In the genomic region with DNA sequence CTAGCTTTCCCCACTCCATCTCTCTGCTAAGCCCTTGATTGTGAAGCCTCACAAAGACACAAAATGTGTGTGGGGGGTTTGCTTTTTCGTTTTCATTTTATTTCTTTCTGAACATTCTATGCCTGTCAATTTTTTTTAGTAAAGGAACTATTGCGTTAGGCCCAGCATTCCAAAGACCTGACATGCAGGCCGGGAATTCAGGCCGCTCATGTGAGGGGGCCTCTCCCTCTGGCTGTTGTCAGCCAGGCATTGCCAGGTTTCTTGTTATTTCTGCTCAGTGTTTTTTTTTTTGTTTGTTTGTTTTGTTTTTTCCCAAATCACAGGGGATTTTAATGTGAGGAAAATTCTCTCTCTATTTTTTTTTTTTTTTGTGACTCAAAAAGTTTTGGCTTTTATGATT, we compare ENCODE assay signal across 12 cellular contexts. TPM values are rescaled to one million over a fixed set of nuclear protein-coding genes. Genes with fewer than 3 reads are reported as not detected.
DNase-seq lines count a peak whose midpoint lies in the region; ATAC-seq and TF ChIP-seq lines count a peak whose summit lies in the region.
"Had no signal": no experiment of that assay in that cellular context is flagged by ENCODE, and none has a peak within 500 bp of the region (broad histone marks: within the 10 kb centered on the region; RNA-seq: fewer than 3 reads in every experiment).

No MANE protein-coding gene starts in this region.

- H3K9me3 ChIP-seq in body of pancreas (no peaks in the 10 kb centered on the region), PC-3 (ENCODE audit: low read length) (no peaks in the 10 kb centered on the region)
- H3K9me3 ChIP-seq: spleen had no signal

- DNase-seq in ELF-1 (ENCODE audit: low read depth, low spot score) (peak; percentile 45), body of pancreas (peak in 3 of 4 donors; percentile 23 to 55 (median 45)), left ventricle myocardium superior (peak; percentile 66), retinal pigment epithelial cell (ENCODE audit: low read depth) (peak; percentile 77), C1 segment of cervical spinal cord (lab: John Stamatoyannopoulos, UW) (no peak), left lobe of liver (ENCODE audit: low spot score) (no peak), PC-3 (no peak)
- no peak for DNase-seq in activated naive CD4-positive, alpha-beta T cell treated with Interleukin-2 at 50 U/mL for 16 hours
- DNase-seq: activated CD8-positive, alpha-beta T cell treated with anti-CD3 and anti-CD28 coated beads, Interleukin-2, amount 10 ng/mL, durations not matched to agents 7 days and 5 days; NCI-H2171; spleen had no signal

- no peak overlapping the region for H2AFZ ChIP-seq in PC-3 (ENCODE audit: low read length)

- no peaks in the 10 kb centered on the region for H3K9me2 ChIP-seq in PC-3 (replicated peaks; ENCODE audit: low read length)

- no peaks in the 10 kb centered on the region for H3K4me1 ChIP-seq in body of pancreas
- H3K4me1 ChIP-seq in PC-3 (ENCODE audit: insufficient read depth, low read length): peaks cover 11% of the 10 kb centered on the region

- H3K9ac ChIP-seq in PC-3 (ENCODE audit: low read length): no peak overlapping the region

- no peak for TF ChIP-seq CTCF in body of pancreas (IDR thresholded peaks at IDR 0.05)
- no peak for TF ChIP-seq CTCF in retinal pigment epithelial cell (conservative IDR thresholded peaks at IDR 0.05; ENCODE audit: low read depth, low read length)
- no peak for TF ChIP-seq CTCF in PC-3 (conservative IDR thresholded peaks at IDR 0.05; ENCODE audit: low read depth, low read length)

- intact Hi-C loops in body of pancreas (cut with DNase I) (no loop called here), left ventricle myocardium superior (cut with micrococcal nuclease) (no loop called here), PC-3 (cut with micrococcal nuclease) (no loop called here)

- H3K4me2 ChIP-seq in PC-3 (ENCODE audit: low read length): no peak overlapping the region

- peak; percentile 70 for ATAC-seq in body of pancreas
- peak; percentile 72 for ATAC-seq in left ventricle myocardium superior
- no peak for ATAC-seq in left lobe of liver
- no peak for ATAC-seq in PC-3
- ATAC-seq: activated CD8-positive, alpha-beta T cell treated with anti-CD3 and anti-CD28 coated beads, Interleukin-2, amount 10 ng/mL, durations not matched to agents 7 days and 5 days had no signal

- no peaks in the 10 kb centered on the region for H4K20me1 ChIP-seq in PC-3 (ENCODE audit: low read length)

- no TSS peak for BruUV-seq in PC-3 (replicated peaks; lab: Mats Ljungman, UMichigan)

- no peak for TF ChIP-seq POLR2A in body of pancreas (IDR thresholded peaks at IDR 0.05)

- peak overlapping the region in 1 of 4 donors; percentile 37 for H3K27ac ChIP-seq in body of pancreas
- H3K27ac ChIP-seq in PC-3 (ENCODE audit: low read length): no peak overlapping the region
- H3K27ac ChIP-seq: spleen had no signal

- H3K36me3 ChIP-seq in body of pancreas (replicated peaks in 1 of 2; ENCODE audit: insufficient read depth in 1 of 2, low read depth in 2 of 2) (no peaks in the 10 kb centered on the region), PC-3 (ENCODE audit: low read depth, low read length) (no peaks in the 10 kb centered on the region)
- H3K36me3 ChIP-seq: spleen had no signal

- no peaks in the 10 kb centered on the region for H3K79me2 ChIP-seq in PC-3 (ENCODE audit: low read length)

- no peaks in the 10 kb centered on the region for H3K27me3 ChIP-seq in body of pancreas
- H3K27me3 ChIP-seq in PC-3 (ENCODE audit: low read length): peaks cover 24% of the 10 kb centered on the region

- H3K4me3 ChIP-seq in body of pancreas (no peak overlapping the region), retinal pigment epithelial cell (ENCODE audit: low read length) (no peak overlapping the region), PC-3 (ENCODE audit: low read length) (no peak overlapping the region)
- H3K4me3 ChIP-seq: spleen had no signal

- CTCF ChIA-PET in PC-3 (lab: Charles Lee): no interaction called here

- no peaks in the 10 kb centered on the region for H3F3A ChIP-seq in PC-3 (ENCODE audit: low read length, unreplicated experiment)

- WGBS in body of pancreas, 2 donors: 55 to 56% methylated on average over 4 of the region's 4 CpGs

- POLR2A ChIA-PET in PC-3 (lab: Charles Lee; ENCODE audit: unreplicated experiment): no interaction called here

RNA-seq across cellular contexts. Expression of a gene that starts 10.3 kb away (rescaled TPM):
- total RNA-seq in body of pancreas (10 to 100 TPM in 1 of 2 donors, 1 to 10 TPM in 1; 7.8 to 36.6 TPM), left ventricle myocardium superior (4.2 TPM), left lobe of liver (0.18 TPM), PC-3 (2014; rRNA removed) (not detected in 2 replicates)
- total RNA-seq: activated CD8-positive, alpha-beta T cell treated with anti-CD3 and anti-CD28 coated beads, Interleukin-2, amount 10 ng/mL, durations not matched to agents 7 days and 5 days; HT-29 had no signal

RNA-seq across cellular contexts. Expression of a gene that starts 36.7 kb away (rescaled TPM):
- total RNA-seq in body of pancreas (not detected), left ventricle myocardium superior (not detected), left lobe of liver (not detected), PC-3 (2014; rRNA removed) (not detected in 2 replicates)
- total RNA-seq: activated CD8-positive, alpha-beta T cell treated with anti-CD3 and anti-CD28 coated beads, Interleukin-2, amount 10 ng/mL, durations not matched to agents 7 days and 5 days; HT-29; spleen had no signal

Comparison
In these comparisons a context has a peak if more than half of its experiments do, and no peak if none do; other contexts are left out.
1. DNase-seq: peak in ELF-1 (single experiment), body of pancreas (3 of 4), left ventricle myocardium superior (single experiment) and retinal pigment epithelial cell (single experiment); none in C1 segment of cervical spinal cord (0 of 14), left lobe of liver (single experiment), activated naive CD4-positive, alpha-beta T cell treated with Interleukin-2 at 50 U/mL for 16 hours (single experiment) and PC-3 (single experiment).
2. ATAC-seq: peak in body of pancreas (single experiment) and left ventricle myocardium superior (single experiment); none in left lobe of liver (single experiment) and PC-3 (single experiment).